Comparison of ENCODE assay signal across 8 cellular contexts in genomic region chr5:75681125-75681830, GRCh38.
A peak's percentile ranks its signal among the peaks of the same experiment; 100 is the strongest.
DNase-seq lines count a peak whose midpoint lies in the region; ATAC-seq, FAIRE-seq and TF ChIP-seq lines count a peak whose summit lies in the region.

No MANE protein-coding gene starts in this region.

- peak; percentile 99 for FAIRE-seq in A204.1 (lab: Jason Lieb, UNC)

- peak; percentile 47; the same call in 2 of the 3 replicates for TF ChIP-seq CTCF in GM12872 (IDR thresholded peaks at IDR 0.05; ENCODE audit: insufficient read depth, low read depth, low read length)

- DNase-seq in NCI-H748 (lab: John Stamatoyannopoulos, UW; ENCODE audit: unreplicated experiment) = peak; percentile 58
- DNase-seq in cerebellar cortex (ENCODE audit: low spot score) = peak; percentile 66
- DNase-seq in midbrain (lab: John Stamatoyannopoulos, UW) = peak; percentile 51
- no peak for DNase-seq in T-helper 9 cell
- no peak for DNase-seq in activated CD8-positive, alpha-beta memory T cell treated with anti-CD3 and anti-CD28 coated beads for 24 hours

- no peak for ATAC-seq in HG02623 (IDR thresholded peaks at IDR 0.05; ENCODE audit: unreplicated experiment)

Comparison
In these comparisons a context has a peak if more than half of its experiments do, and no peak if none do; other contexts are left out.
1. DNase-seq: peak in NCI-H748 (single experiment), cerebellar cortex (single experiment) and midbrain (single experiment); none in T-helper 9 cell (single experiment) and activated CD8-positive, alpha-beta memory T cell treated with anti-CD3 and anti-CD28 coated beads for 24 hours (single experiment).